20 cellular contexts compared by ENCODE assay signal in genomic region chr3:66644549-66644948, GRCh38.
"Had no signal": no experiment of that assay in that cellular context is flagged by ENCODE, and none has a peak within 500 bp of the region (broad histone marks: within the 10 kb centered on the region; RNA-seq: fewer than 3 reads in every experiment).

No MANE protein-coding gene starts in this region.

- DNase-seq: activated CD4-positive, alpha-beta T cell treated with anti-CD3 and anti-CD28 coated beads, Interleukin-2, amount 50 U/mL, for 1 hour; activated naive CD4-positive, alpha-beta T cell treated with anti-CD3 and anti-CD28 coated beads for 36 hours; activated naive CD8-positive, alpha-beta T cell treated with anti-CD3 and anti-CD28 coated beads, Interleukin-2, amount 50 U/mL, for 24 hours; activated T-cell treated with anti-CD3 and anti-CD28 coated beads for 4 hours; cerebellar nuclear complex; effector memory CD4-positive, alpha-beta T cell; heart left ventricle; left colon; naive thymus-derived CD8-positive, alpha-beta T cell; posterior cingulate gyrus; retina; stimulated activated CD4-positive, alpha-beta T cell treated with anti-CD3 and anti-CD28 coated beads, Interleukin-12 subunit alpha, Interleukin-12 subunit beta, amount 100 ng/mL, for 4 hours; transverse colon had no signal

- FAIRE-seq: frontal cortex had no signal

- ATAC-seq: activated naive CD8-positive, alpha-beta T cell treated with anti-CD3 and anti-CD28 coated beads, Interleukin-2, amount 50 U/mL, for 24 hours; heart left ventricle; left colon; naive thymus-derived CD8-positive, alpha-beta T cell; stimulated activated effector memory CD8-positive, alpha-beta T cell treated with anti-CD3 and anti-CD28 coated beads, Interleukin-12 subunit alpha, Interleukin-12 subunit beta, amount 100 ng/mL, for 72 hours had no signal

- H3K4me1 ChIP-seq: ascending aorta, breast epithelium, heart left ventricle had no signal

- H3K27me3 ChIP-seq: ascending aorta, breast epithelium, heart left ventricle, transverse colon had no signal

- H3K36me3 Mint-ChIP-seq: stimulated activated effector memory CD8-positive, alpha-beta T cell treated with anti-CD3 and anti-CD28 coated beads, Interleukin-12 subunit alpha, Interleukin-12 subunit beta, amount 100 ng/mL, for 72 hours had no signal

- H3K27ac Mint-ChIP-seq: activated naive CD4-positive, alpha-beta T cell treated with anti-CD3 and anti-CD28 coated beads for 36 hours; activated naive CD8-positive, alpha-beta T cell treated with anti-CD3 and anti-CD28 coated beads, Interleukin-2, amount 50 U/mL, for 24 hours; activated T-helper 2 cell treated with anti-CD3 and anti-CD28 coated beads, Interferon-gamma antibody, Interleukin-2, Interleukin-4, amounts not matched to agents 10 μg/mL and 5 μg/mL and 100 μg/mL, durations not matched to agents 14 hours and 24 hours and 36 hours; naive thymus-derived CD8-positive, alpha-beta T cell; stimulated activated effector memory CD8-positive, alpha-beta T cell treated with anti-CD3 and anti-CD28 coated beads, Interleukin-12 subunit alpha, Interleukin-12 subunit beta, amount 100 ng/mL, for 72 hours; T-helper 2 cell treated with Interferon-gamma antibody and Interleukin-4, amounts not matched to agents 5 μg/mL and 100 μg/mL, for 36 hours had no signal

- H3K27ac ChIP-seq: ascending aorta, breast epithelium, heart left ventricle, transverse colon had no signal

- H3K4me1 Mint-ChIP-seq: activated naive CD8-positive, alpha-beta T cell treated with anti-CD3 and anti-CD28 coated beads, Interleukin-2, amount 50 U/mL, for 24 hours; naive thymus-derived CD8-positive, alpha-beta T cell; stimulated activated effector memory CD8-positive, alpha-beta T cell treated with anti-CD3 and anti-CD28 coated beads, Interleukin-12 subunit alpha, Interleukin-12 subunit beta, amount 100 ng/mL, for 72 hours had no signal

- H3K9me3 Mint-ChIP-seq: activated T-helper 2 cell treated with anti-CD3 and anti-CD28 coated beads, Interferon-gamma antibody, Interleukin-2, Interleukin-4, amounts not matched to agents 10 μg/mL and 5 μg/mL and 100 μg/mL, durations not matched to agents 14 hours and 24 hours and 36 hours; T-helper 2 cell treated with Interferon-gamma antibody and Interleukin-4, amounts not matched to agents 5 μg/mL and 100 μg/mL, for 36 hours had no signal

- H3K36me3 ChIP-seq: ascending aorta, breast epithelium, heart left ventricle, transverse colon had no signal

- H3K4me3 Mint-ChIP-seq: activated naive CD4-positive, alpha-beta T cell treated with anti-CD3 and anti-CD28 coated beads for 36 hours; activated naive CD8-positive, alpha-beta T cell treated with anti-CD3 and anti-CD28 coated beads, Interleukin-2, amount 50 U/mL, for 24 hours; naive thymus-derived CD8-positive, alpha-beta T cell; stimulated activated effector memory CD8-positive, alpha-beta T cell treated with anti-CD3 and anti-CD28 coated beads, Interleukin-12 subunit alpha, Interleukin-12 subunit beta, amount 100 ng/mL, for 72 hours; T-helper 2 cell treated with Interferon-gamma antibody and Interleukin-4, amounts not matched to agents 5 μg/mL and 100 μg/mL, for 36 hours had no signal

- H3K4me3 ChIP-seq: ascending aorta, breast epithelium, heart left ventricle, lung, transverse colon had no signal

- H3K9me3 ChIP-seq: transverse colon had no signal
